ENCODE assay signal across 1 cellular context in genomic region chr13:105105471-105105870, GRCh38.
TF ChIP-seq lines count a peak whose summit lies in the region.

No MANE protein-coding gene starts in this region.

TF ChIP-seq in WTC11, 78 proteins besides CTCF, POLR2A, EP300 and RAD21 (continued from another document):
- no peak for TF ChIP-seq STAT6 (CRISPR knock-in tag; conservative IDR thresholded peaks at IDR 0.05; ENCODE audit: low read depth)
- TF ChIP-seq PREB (CRISPR knock-in tag; IDR thresholded peaks at IDR 0.05; ENCODE audit: borderline replicate concordance) = no peak
- TF ChIP-seq AR (CRISPR knock-in tag; IDR thresholded peaks at IDR 0.05) = no peak
- no peak for TF ChIP-seq NR1H2 (CRISPR knock-in tag; IDR thresholded peaks at IDR 0.05)
- TF ChIP-seq MXD4 (CRISPR knock-in tag; IDR thresholded peaks at IDR 0.05; ENCODE audit: borderline replicate concordance) = no peak
- TF ChIP-seq MLX (CRISPR knock-in tag; IDR thresholded peaks at IDR 0.05) = no peak
